7 cellular contexts compared by ENCODE assay signal in genomic region chr4:77074961-77075855, GRCh38. TPM values are rescaled to one million over a fixed set of nuclear protein-coding genes. Genes with fewer than 3 reads are reported as not detected.
DNase-seq lines count a peak whose midpoint lies in the region; ATAC-seq and TF ChIP-seq lines count a peak whose summit lies in the region.

No MANE protein-coding gene starts in this region.

- peak; percentile 61 for ATAC-seq in GM18498 (IDR thresholded peaks at IDR 0.05; ENCODE audit: unreplicated experiment)
- ATAC-seq in HG02678 (IDR thresholded peaks at IDR 0.05; ENCODE audit: unreplicated experiment) = peak; percentile 55
- peak; percentile 70 for ATAC-seq in activated CD8-positive, alpha-beta T cell treated with anti-CD3 and anti-CD28 coated beads for 36 hours

- H3K27me3 ChIP-seq in effector memory CD4-positive, alpha-beta T cell (replicated peaks; ENCODE audit: control insufficient read depth, insufficient read depth, low read length, poor library complexity, severe bottlenecking) = no peaks in the 10 kb centered on the region

- intact Hi-C loops in activated CD8-positive, alpha-beta T cell treated with anti-CD3 and anti-CD28 coated beads for 36 hours (cut with micrococcal nuclease) = loop anchor here (5.0 kb wide), 1 partner anchor 127 kb away; no protein-coding TSS in a partner anchor

- H3K4me3 ChIP-seq in effector memory CD4-positive, alpha-beta T cell (ENCODE audit: insufficient read depth, low read depth, low read length, poor library complexity, severe bottlenecking) = peak overlapping the region; percentile 94

- no peak for TF ChIP-seq CTCF in activated CD8-positive, alpha-beta T cell treated with anti-CD3 and anti-CD28 coated beads for 36 hours (IDR thresholded peaks at IDR 0.05)

- CTCF ChIA-PET in activated CD8-positive, alpha-beta T cell treated with anti-CD3 and anti-CD28 coated beads for 36 hours (lab: Charles Lee) = interaction anchor here (1.0 to 1.9 kb wide), 2 partner anchors 30 to 119 kb away, joined by 4 to 5 read pairs; no protein-coding TSS in a partner anchor

- POLR2A ChIA-PET in activated CD8-positive, alpha-beta T cell treated with anti-CD3 and anti-CD28 coated beads for 36 hours (lab: Charles Lee) = interaction anchor here (0.8 to 3.5 kb wide), 4 partner anchors 9 to 125 kb away, joined by 3 to 13 read pairs (median 3); partner anchors contain the start of gene SEPTIN11

- peak; percentile 7 for DNase-seq in NCI-H2171 (lab: John Stamatoyannopoulos, UW)
- DNase-seq in activated CD8-positive, alpha-beta T cell treated with anti-CD3 and anti-CD28 coated beads for 36 hours = peak; percentile 90
- peak; percentile 70 to 76 (median 73) for DNase-seq in effector memory CD4-positive, alpha-beta T cell
- DNase-seq in mesenteric fat pad (ENCODE audit: low spot score) = peak; percentile 93
- DNase-seq in stimulated activated CD8-positive, alpha-beta memory T cell treated with anti-CD3 and anti-CD28 coated beads, Interleukin-15, amount 100 ng/mL, for 24 hours (ENCODE audit: low read depth) = peak; percentile 45

- H3K27ac Mint-ChIP-seq in activated CD8-positive, alpha-beta T cell treated with anti-CD3 and anti-CD28 coated beads for 36 hours = peak overlapping the region; percentile 100

- H3K9me3 ChIP-seq in effector memory CD4-positive, alpha-beta T cell (ENCODE audit: control insufficient read depth, low read length) = no peaks in the 10 kb centered on the region

- H3K36me3 ChIP-seq in effector memory CD4-positive, alpha-beta T cell (ENCODE audit: control insufficient read depth, insufficient read depth, low read length) = no peaks in the 10 kb centered on the region

- H3K27ac ChIP-seq in effector memory CD4-positive, alpha-beta T cell (ENCODE audit: insufficient read depth, low read length, poor library complexity, severe bottlenecking) = peak overlapping the region; percentile 99

- peaks cover 21% of the 10 kb centered on the region for H3K4me1 ChIP-seq in effector memory CD4-positive, alpha-beta T cell (ENCODE audit: control insufficient read depth, insufficient read depth, low read length, poor library complexity, severe bottlenecking)

- peaks cover 20% of the 10 kb centered on the region for H3K36me3 Mint-ChIP-seq in activated CD8-positive, alpha-beta T cell treated with anti-CD3 and anti-CD28 coated beads for 36 hours (ENCODE audit: low read depth)

- H3K4me1 Mint-ChIP-seq in activated CD8-positive, alpha-beta T cell treated with anti-CD3 and anti-CD28 coated beads for 36 hours (ENCODE audit: low read depth) = peaks cover 37% of the 10 kb centered on the region

- no peaks in the 10 kb centered on the region for H3K9me3 Mint-ChIP-seq in activated CD8-positive, alpha-beta T cell treated with anti-CD3 and anti-CD28 coated beads for 36 hours

- H3K4me3 Mint-ChIP-seq in activated CD8-positive, alpha-beta T cell treated with anti-CD3 and anti-CD28 coated beads for 36 hours = no peak overlapping the region

- H3K27me3 Mint-ChIP-seq in activated CD8-positive, alpha-beta T cell treated with anti-CD3 and anti-CD28 coated beads for 36 hours = no peaks in the 10 kb centered on the region

RNA-seq across cellular contexts. Expression of gene CCNI, which starts 0.6 kb away (rescaled TPM):
- 100 to 1,000 TPM; 257 to 272 TPM for total RNA-seq in activated CD8-positive, alpha-beta T cell treated with anti-CD3 and anti-CD28 coated beads for 36 hours
- total RNA-seq in mesenteric fat pad = 221 TPM

Comparison
In these comparisons a context has a peak if more than half of its experiments do, and no peak if none do; other contexts are left out.
1. Peak in every context shown above with its lines: DNase-seq, ATAC-seq, H3K4me3 ChIP-seq and H3K27ac ChIP-seq.
2. DNase-seq: peak in every context shown above with its lines; median percentile 93 in mesenteric fat pad; 90 in activated CD8-positive, alpha-beta T cell treated with anti-CD3 and anti-CD28 coated beads for 36 hours; 73 in effector memory CD4-positive, alpha-beta T cell; 45 in stimulated activated CD8-positive, alpha-beta memory T cell treated with anti-CD3 and anti-CD28 coated beads, Interleukin-15, amount 100 ng/mL, for 24 hours; 7 in NCI-H2171.